Comparison of ENCODE assay signal across 8 cellular contexts in the genomic region with DNA sequence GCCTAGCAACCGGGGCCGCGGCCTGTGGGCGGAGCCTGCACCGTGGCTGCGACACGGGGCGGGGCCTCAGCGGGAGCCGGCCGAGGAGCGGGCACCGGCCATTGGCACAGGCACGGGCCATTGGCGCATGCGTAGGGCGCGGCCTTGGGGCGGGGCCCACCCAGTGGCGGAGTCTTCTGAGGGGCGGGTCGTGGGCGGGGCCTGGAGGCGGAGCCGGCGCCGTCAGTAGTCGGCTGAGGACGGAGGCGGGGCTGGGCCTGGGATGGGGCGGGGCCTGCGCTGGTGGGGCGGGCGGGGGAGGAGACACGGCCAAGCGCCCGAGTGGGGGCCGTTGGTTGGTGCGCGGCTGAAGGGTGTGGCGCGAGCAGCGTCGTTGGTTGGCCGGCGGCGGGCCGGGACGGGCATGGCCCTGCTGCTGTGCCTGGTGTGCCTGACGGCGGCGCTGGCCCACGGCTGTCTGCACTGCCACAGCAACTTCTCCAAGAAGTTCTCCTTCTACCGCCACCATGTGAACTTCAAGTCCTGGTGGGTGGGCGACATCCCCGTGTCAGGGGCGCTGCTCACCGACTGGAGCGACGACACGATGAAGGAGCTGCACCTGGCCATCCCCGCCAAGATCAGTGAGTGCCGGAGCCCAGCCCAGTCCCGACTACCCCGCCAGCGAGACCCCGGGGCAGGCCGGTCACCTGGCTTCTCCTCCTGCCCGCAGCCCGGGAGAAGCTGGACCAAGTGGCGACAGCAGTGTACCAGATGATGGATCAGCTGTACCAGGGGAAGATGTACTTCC. TPM values are rescaled to one million over a fixed set of nuclear protein-coding genes. Genes with fewer than 3 reads are reported as not detected.
DNase-seq lines count a peak whose midpoint lies in the region; TF ChIP-seq lines count a peak whose summit lies in the region.

A gene with protein sequence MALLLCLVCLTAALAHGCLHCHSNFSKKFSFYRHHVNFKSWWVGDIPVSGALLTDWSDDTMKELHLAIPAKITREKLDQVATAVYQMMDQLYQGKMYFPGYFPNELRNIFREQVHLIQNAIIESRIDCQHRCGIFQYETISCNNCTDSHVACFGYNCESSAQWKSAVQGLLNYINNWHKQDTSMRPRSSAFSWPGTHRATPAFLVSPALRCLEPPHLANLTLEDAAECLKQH (plus strand): TSS at position 373 of the 787 bp plus-strand sequence. CDS start 31 bp downstream, at position 404.

- H3K9me3 Mint-ChIP-seq in HFFc6 = no peaks in the 10 kb centered on the region
- no peaks in the 10 kb centered on the region for H3K9me3 Mint-ChIP-seq in activated naive CD4-positive, alpha-beta T cell treated with anti-CD3 and anti-CD28 coated beads, Interleukin-2, amount 10 ng/mL, durations not matched to agents 7 days and 5 days

- peak within 1 kb of the TSS; percentile 87 for H3K4me3 ChIP-seq in GM06990 (replicated peaks; ENCODE audit: low read depth, low read length)
- H3K4me3 ChIP-seq in SJSA1 = peak within 1 kb of the TSS; percentile 64
- H3K4me3 ChIP-seq in suprapubic skin = peak within 1 kb of the TSS; percentile 79

- no peak for TF ChIP-seq POLR2A in suprapubic skin (IDR thresholded peaks at IDR 0.05)

- no peaks in the 10 kb centered on the region for H3K27me3 ChIP-seq in GM06990 (replicated peaks; ENCODE audit: control insufficient read depth, insufficient read depth, low read length)
- no peaks in the 10 kb centered on the region for H3K27me3 ChIP-seq in SJSA1 (replicated peaks)
- no peaks in the 10 kb centered on the region for H3K27me3 ChIP-seq in suprapubic skin

- peaks cover 8% of the 10 kb centered on the region; the same call in 1 of the 2 replicates for H3K27me3 Mint-ChIP-seq in HFFc6 (ENCODE audit: insufficient read depth)
- peaks cover 4% of the 10 kb centered on the region for H3K27me3 Mint-ChIP-seq in activated naive CD4-positive, alpha-beta T cell treated with anti-CD3 and anti-CD28 coated beads, Interleukin-2, amount 10 ng/mL, durations not matched to agents 7 days and 5 days

- no peaks in the 10 kb centered on the region for H3K9me3 ChIP-seq in SJSA1 (replicated peaks)
- H3K9me3 ChIP-seq in suprapubic skin = no peaks in the 10 kb centered on the region

- CTCF ChIA-PET in activated naive CD4-positive, alpha-beta T cell treated with anti-CD3 and anti-CD28 coated beads, Interleukin-2, amount 10 ng/mL, durations not matched to agents 7 days and 5 days (lab: Charles Lee) = interaction anchor here (1.2 kb wide), 1 partner anchor 75 kb away, joined by 3 read pairs; no protein-coding TSS in a partner anchor

- peak within 1 kb of the TSS; percentile 88 for H3K27ac Mint-ChIP-seq in HFFc6
- H3K27ac Mint-ChIP-seq in activated naive CD4-positive, alpha-beta T cell treated with anti-CD3 and anti-CD28 coated beads, Interleukin-2, amount 10 ng/mL, durations not matched to agents 7 days and 5 days = peak within 1 kb of the TSS; percentile 93

- H3K4me1 Mint-ChIP-seq in HFFc6 (ENCODE audit: low read depth) = peaks cover 14% of the 10 kb centered on the region
- H3K4me1 Mint-ChIP-seq in activated naive CD4-positive, alpha-beta T cell treated with anti-CD3 and anti-CD28 coated beads, Interleukin-2, amount 10 ng/mL, durations not matched to agents 7 days and 5 days = peaks cover 35% of the 10 kb centered on the region

- no peak for TF ChIP-seq EP300 in suprapubic skin (IDR thresholded peaks at IDR 0.05)

- peak; percentile 46 for TF ChIP-seq CTCF in GM06990 (IDR thresholded peaks at IDR 0.05; ENCODE audit: insufficient read depth, low read length, poor library complexity, severe bottlenecking)
- TF ChIP-seq CTCF in HFFc6 (IDR thresholded peaks at IDR 0.05) = peak; percentile 63
- peak in 1 of 2 donors; percentile 64 for TF ChIP-seq CTCF in suprapubic skin (IDR thresholded peaks at IDR 0.05)

- H3K27ac ChIP-seq in SJSA1 (peak within 1 kb of the TSS; percentile 66), suprapubic skin (peak within 1 kb of the TSS; percentile 97)

- no CpG with 5 or more reads among the region's 71 CpGs for WGBS in suprapubic skin

- H3K4me1 ChIP-seq in SJSA1 (replicated peaks) (peaks cover 27% of the 10 kb centered on the region), suprapubic skin (peaks cover 47% of the 10 kb centered on the region)

- H3K36me3 Mint-ChIP-seq in HFFc6 (ENCODE audit: low read depth) = peaks cover 15% of the 10 kb centered on the region
- peaks cover 34% of the 10 kb centered on the region for H3K36me3 Mint-ChIP-seq in activated naive CD4-positive, alpha-beta T cell treated with anti-CD3 and anti-CD28 coated beads, Interleukin-2, amount 10 ng/mL, durations not matched to agents 7 days and 5 days

- H3K36me3 ChIP-seq in GM06990 (ENCODE audit: control insufficient read depth, insufficient read depth, low read length) (peaks cover 12% of the 10 kb centered on the region), SJSA1 (peaks cover 34% of the 10 kb centered on the region), suprapubic skin (peaks cover 27% of the 10 kb centered on the region)

- H3K4me3 Mint-ChIP-seq in HFFc6 = peak within 1 kb of the TSS; percentile 97
- H3K4me3 Mint-ChIP-seq in activated naive CD4-positive, alpha-beta T cell treated with anti-CD3 and anti-CD28 coated beads, Interleukin-2, amount 10 ng/mL, durations not matched to agents 7 days and 5 days = peak within 1 kb of the TSS; percentile 99

- peak; percentile 96 for DNase-seq in GM06990 (ENCODE audit: extremely low read depth, insufficient read length)
- DNase-seq in HFFc6 = peak; percentile 94
- DNase-seq in MV-4-11 (lab: John Stamatoyannopoulos, UW) = peak; percentile 99
- peak in 1 of 2 experiments; percentile 99 for DNase-seq in SJSA1 (ENCODE audit: low read depth in 1 of 2, low spot score in 2 of 2)
- peak; percentile 100 for DNase-seq in activated naive CD4-positive, alpha-beta T cell treated with anti-CD3 and anti-CD28 coated beads, Interleukin-2, amount 10 ng/mL, durations not matched to agents 7 days and 5 days
- peak; percentile 98 for DNase-seq in globus pallidus (ENCODE audit: low spot score)
- DNase-seq in non-pigmented ciliary epithelial cell (ENCODE audit: low read depth) = peak; percentile 60
- peak; percentile 99 to 100 for DNase-seq in suprapubic skin (ENCODE audit: low spot score in 2 of 2)

RNA-seq across cellular contexts. Expression of the gene that starts here (rescaled TPM):
- 1 to 10 TPM in 5 of 6 experiments, under 1 TPM in 1; 0.68 to 1.9 (median 1.5) TPM for total RNA-seq in HFFc6 (2021; fragmentation: NEBNext Ultra II Directional; extraction: Animal tissue kit (Norgen Biotek cat#: 25700))
- 1.9 TPM in 1 of 2 replicates, not detected in the other for total RNA-seq in SJSA1 (2014; rRNA removed; shearing (Covaris generic))
- 1 to 10 TPM; 2.1 to 8.1 (median 6.4) TPM for total RNA-seq in suprapubic skin
